Comparison of ENCODE assay signal across 24 cellular contexts in the genomic region with DNA sequence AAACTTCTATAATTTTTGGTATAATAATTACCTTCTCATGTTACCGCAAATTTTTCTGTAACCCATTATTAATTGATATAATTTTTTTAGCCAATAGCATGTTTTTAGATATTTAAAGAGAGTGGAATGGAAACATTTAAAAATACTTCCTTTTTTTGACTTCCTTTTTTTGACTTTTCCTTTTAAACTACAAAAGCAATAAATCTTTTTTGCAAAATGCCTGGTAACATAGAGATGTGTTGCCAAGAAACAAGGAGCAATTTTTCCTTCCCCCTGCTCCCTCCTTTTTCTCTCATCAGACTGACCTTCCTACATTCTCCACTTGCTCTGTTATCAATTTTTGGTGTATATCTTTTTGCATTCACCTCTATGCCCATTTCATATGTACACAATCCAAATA.
DNase-seq lines count a peak whose midpoint lies in the region; ATAC-seq lines count a peak whose summit lies in the region.
"Had no signal": no experiment of that assay in that cellular context is flagged by ENCODE, and none has a peak within 500 bp of the region (broad histone marks: within the 10 kb centered on the region; RNA-seq: fewer than 3 reads in every experiment).

No MANE protein-coding gene starts in this region.

- no peaks in the 10 kb centered on the region for H3K36me3 Mint-ChIP-seq in stimulated activated effector memory CD8-positive, alpha-beta T cell treated with anti-CD3 and anti-CD28 coated beads, Interleukin-12 subunit alpha, Interleukin-12 subunit beta, amount 100 ng/mL, for 72 hours
- H3K36me3 Mint-ChIP-seq: CD4-positive, alpha-beta memory T cell had no signal

- no peaks in the 10 kb centered on the region for H3K4me1 Mint-ChIP-seq in stimulated activated effector memory CD8-positive, alpha-beta T cell treated with anti-CD3 and anti-CD28 coated beads, Interleukin-12 subunit alpha, Interleukin-12 subunit beta, amount 100 ng/mL, for 72 hours
- H3K4me1 Mint-ChIP-seq: CD4-positive, alpha-beta memory T cell had no signal

- no peaks in the 10 kb centered on the region for H3K9me3 ChIP-seq in MG63
- H3K9me3 ChIP-seq: BLaER1 treated with 17β-estradiol and CSF1 and Interleukin-3, amounts not matched to agents 10 nM and 100 nM; Caco-2; HAP-1 had no signal

- no peak overlapping the region for H3K4me3 ChIP-seq in MG63
- H3K4me3 ChIP-seq: BLaER1 treated with 17β-estradiol and CSF1 and Interleukin-3, amounts not matched to agents 10 nM and 100 nM; GM23338; HAP-1 had no signal

- H3K27me3 ChIP-seq in MG63, result no peaks in the 10 kb centered on the region
- H3K27me3 ChIP-seq: BLaER1 treated with 17β-estradiol and CSF1 and Interleukin-3, amounts not matched to agents 10 nM and 100 nM had no signal

- H3K27ac Mint-ChIP-seq in stimulated activated effector memory CD8-positive, alpha-beta T cell treated with anti-CD3 and anti-CD28 coated beads, Interleukin-12 subunit alpha, Interleukin-12 subunit beta, amount 100 ng/mL, for 72 hours, result no peak overlapping the region
- H3K27ac Mint-ChIP-seq: CD4-positive, alpha-beta memory T cell; GM23338; T-helper 1 cell treated with Interleukin-12 subunit alpha and Interleukin-12 subunit beta and Interleukin-4 antibody, amounts not matched to agents 30 μg/mL and 1 μg/mL, for 36 hours had no signal

- peak; percentile 62 to 70 for DNase-seq in Kasumi-1 (lab: John Stamatoyannopoulos, UW)
- peak; percentile 93 for DNase-seq in NOMO-1 treated with DMSO at 0.1 percent for 48 hours (lab: John Stamatoyannopoulos, UW; ENCODE audit: unreplicated experiment)
- DNase-seq in SKM-1 treated with dmso at 0.1 percent for 144 hours (lab: John Stamatoyannopoulos, UW; ENCODE audit: unreplicated experiment), result peak; percentile 80
- DNase-seq in stimulated activated effector memory CD8-positive, alpha-beta T cell treated with anti-CD3 and anti-CD28 coated beads, Interleukin-12 subunit alpha, Interleukin-12 subunit beta, amount 100 ng/mL, for 72 hours (ENCODE audit: low spot score in 2 of 2), result no peak
- DNase-seq in MG63, result no peak
- no peak for DNase-seq in NCI-H1092 treated with DMSO at 0.1 percent for 48 hours (lab: John Stamatoyannopoulos, UW)
- DNase-seq: ACHN; Caco-2; CD4-positive, alpha-beta memory T cell; DND-41; MM.1S; NCI-H1694; NCI-H2081; NCI-H2171 treated with DMSO at 0.1 percent for 48 hours; NCI-H446; NCI-H526; SIG-M5 had no signal

- no peaks in the 10 kb centered on the region for H3K36me3 ChIP-seq in MG63
- H3K36me3 ChIP-seq: BLaER1 treated with 17β-estradiol and CSF1 and Interleukin-3, amounts not matched to agents 10 nM and 100 nM; HAP-1 had no signal

- peaks cover 5% of the 10 kb centered on the region for H3K9me3 Mint-ChIP-seq in stimulated activated effector memory CD8-positive, alpha-beta T cell treated with anti-CD3 and anti-CD28 coated beads, Interleukin-12 subunit alpha, Interleukin-12 subunit beta, amount 100 ng/mL, for 72 hours
- H3K9me3 Mint-ChIP-seq: GM23338 had no signal

- no peak for ATAC-seq in stimulated activated effector memory CD8-positive, alpha-beta T cell treated with anti-CD3 and anti-CD28 coated beads, Interleukin-12 subunit alpha, Interleukin-12 subunit beta, amount 100 ng/mL, for 72 hours
- ATAC-seq in GM18520 (IDR thresholded peaks at IDR 0.05; ENCODE audit: unreplicated experiment), result no peak
- ATAC-seq: GM23338, Panc1, SK-N-SH treated with all-trans-retinoic acid at 6 μM for 48 hours had no signal

- no peak overlapping the region for H3K4me3 Mint-ChIP-seq in stimulated activated effector memory CD8-positive, alpha-beta T cell treated with anti-CD3 and anti-CD28 coated beads, Interleukin-12 subunit alpha, Interleukin-12 subunit beta, amount 100 ng/mL, for 72 hours
- H3K4me3 Mint-ChIP-seq: CD4-positive, alpha-beta memory T cell; GM23338; T-helper 1 cell treated with Interleukin-12 subunit alpha and Interleukin-12 subunit beta and Interleukin-4 antibody, amounts not matched to agents 30 μg/mL and 1 μg/mL, for 36 hours had no signal

Comparison
In these comparisons a context has a peak if more than half of its experiments do, and no peak if none do; other contexts are left out.
1. DNase-seq: peak in Kasumi-1 (2 of 2), NOMO-1 treated with DMSO at 0.1 percent for 48 hours (single experiment) and SKM-1 treated with dmso at 0.1 percent for 144 hours (single experiment); none in stimulated activated effector memory CD8-positive, alpha-beta T cell treated with anti-CD3 and anti-CD28 coated beads, Interleukin-12 subunit alpha, Interleukin-12 subunit beta, amount 100 ng/mL, for 72 hours (0 of 2), MG63 (single experiment) and NCI-H1092 treated with DMSO at 0.1 percent for 48 hours (single experiment).